ENCODE assay signal across 1 cellular context in the genomic region with DNA sequence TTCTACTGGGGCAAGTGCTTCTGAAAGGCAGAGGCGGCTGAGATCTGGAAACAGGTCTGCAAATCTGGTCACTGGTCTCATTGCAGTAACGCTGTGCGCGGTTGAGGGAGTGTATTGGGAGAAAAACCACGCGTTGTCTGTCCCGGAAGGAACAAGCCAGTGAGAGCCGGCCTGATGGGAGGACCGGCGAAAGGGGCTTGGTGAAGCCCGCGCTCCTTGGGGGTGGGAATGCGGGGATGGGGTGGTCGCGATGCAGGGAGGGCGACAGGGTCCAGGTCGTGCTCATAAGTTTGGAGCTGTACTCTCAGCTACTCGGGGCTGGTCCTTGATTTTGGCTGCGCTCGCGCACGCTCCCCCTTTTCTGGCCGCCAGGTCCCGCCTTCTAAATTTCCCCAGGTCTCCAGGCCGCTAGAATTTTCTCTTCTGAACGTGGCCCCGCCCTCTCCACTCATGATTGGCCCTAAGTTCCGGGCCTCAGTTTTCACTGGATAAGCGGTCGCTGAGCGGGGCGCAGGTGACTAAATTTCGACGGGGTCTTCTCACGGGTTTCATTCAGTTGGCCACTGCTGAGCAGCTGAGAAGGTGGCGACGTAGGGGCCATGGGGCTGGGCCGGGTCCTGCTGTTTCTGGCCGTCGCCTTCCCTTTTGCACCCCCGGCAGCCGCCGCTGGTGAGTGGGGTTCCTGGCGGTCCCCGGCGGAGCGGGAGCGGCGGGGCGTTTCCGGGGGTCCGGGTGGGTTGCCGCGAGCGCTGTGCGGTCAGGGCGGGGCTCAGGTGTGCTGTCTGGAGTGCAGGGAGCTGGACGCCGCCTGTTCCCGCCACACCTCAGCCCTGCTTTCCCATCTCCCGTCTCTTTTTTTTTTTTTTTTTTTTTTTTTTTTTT.
TF ChIP-seq lines count a peak whose summit lies in the region.

Gene MICB (plus strand): TSS at position 551 of the 882 bp plus-strand sequence. CDS start 49 bp downstream, at position 600.

TF ChIP-seq in HepG2, 621 proteins besides CTCF, POLR2A, EP300 and RAD21 (continued from another document and continues in another):
- TF ChIP-seq, protein P1, sequence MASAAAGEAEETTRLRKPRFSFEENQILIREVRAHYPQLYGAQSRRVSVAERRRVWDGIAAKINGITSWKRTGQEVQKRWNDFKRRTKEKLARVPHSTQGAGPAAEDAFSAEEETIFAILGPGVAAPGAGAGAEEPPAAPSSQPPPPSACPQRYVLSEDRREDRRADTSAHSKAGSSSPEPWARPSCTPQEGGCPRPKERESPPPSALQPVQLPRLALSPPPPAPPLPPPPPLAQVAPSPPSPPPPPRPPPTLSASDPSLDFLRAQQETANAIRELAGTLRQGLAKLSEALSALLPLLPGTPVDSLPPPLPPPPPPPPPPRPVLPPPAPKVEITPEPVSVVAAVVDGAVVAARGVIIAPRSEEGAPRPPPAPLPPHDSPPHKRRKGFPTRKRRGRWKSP (CRISPR knock-in tag; IDR thresholded peaks at IDR 0.05): no peak
- TF ChIP-seq BCL6 (CRISPR knock-in tag; IDR thresholded peaks at IDR 0.05): 0 out of 2 replicates have a peak, but pooled peaks have one; percentile 14
- TF ChIP-seq ZNF557 (CRISPR knock-in tag; IDR thresholded peaks at IDR 0.05): no peak
- TF ChIP-seq HNF4A (CRISPR knock-in tag; IDR thresholded peaks at IDR 0.05): 0 out of 2 replicates have a peak, but pooled peaks have one; percentile 3
- TF ChIP-seq, protein P2, sequence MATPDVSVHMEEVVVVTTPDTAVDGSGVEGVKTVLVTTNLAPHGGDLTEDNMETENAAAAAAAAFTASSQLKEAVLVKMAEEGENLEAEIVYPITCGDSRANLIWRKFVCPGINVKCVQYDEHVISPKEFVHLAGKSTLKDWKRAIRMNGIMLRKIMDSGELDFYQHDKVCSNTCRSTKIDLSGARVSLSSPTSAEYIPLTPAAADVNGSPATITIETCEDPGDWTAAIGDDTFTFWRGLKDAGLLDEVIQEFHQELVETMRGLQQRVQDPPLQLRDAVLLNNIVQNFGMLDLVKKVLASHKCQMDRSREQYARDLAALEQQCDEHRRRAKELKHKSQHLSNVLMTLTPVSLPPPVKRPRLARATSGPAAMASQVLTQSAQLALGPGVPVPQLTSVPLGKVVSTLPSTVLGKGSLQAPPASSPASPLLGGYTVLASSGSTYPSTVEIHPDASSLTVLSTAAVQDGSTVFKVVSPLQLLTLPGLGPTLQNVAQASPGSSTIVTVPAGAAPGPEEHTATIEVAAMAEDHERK (CRISPR knock-in tag; IDR thresholded peaks at IDR 0.05; ENCODE audit: low read depth): no peak
- TF ChIP-seq ATAD3A (CRISPR knock-in tag; IDR thresholded peaks at IDR 0.05): no peak
- TF ChIP-seq ZNF670 (CRISPR knock-in tag; IDR thresholded peaks at IDR 0.05; ENCODE audit: borderline replicate concordance): 0 out of 2 replicates have a peak, but pooled peaks have one; percentile 65
- no peak for TF ChIP-seq ZNF768 (CRISPR knock-in tag; IDR thresholded peaks at IDR 0.05)
- no peak for TF ChIP-seq ATF5 (CRISPR knock-in tag; IDR thresholded peaks at IDR 0.05; ENCODE audit: low read depth)
- TF ChIP-seq TCF7 (IDR thresholded peaks at IDR 0.05; ENCODE audit: low read depth): no peak
- no peak for TF ChIP-seq E2F1 (CRISPR knock-in tag; IDR thresholded peaks at IDR 0.05)
- no peak for TF ChIP-seq PAF1 (CRISPR knock-in tag; IDR thresholded peaks at IDR 0.05)
- TF ChIP-seq TSC22D2 (CRISPR knock-in tag; IDR thresholded peaks at IDR 0.05; ENCODE audit: borderline replicate concordance): 0 out of 2 replicates have a peak, but pooled peaks have one; percentile 41
- TF ChIP-seq ZNF777 (CRISPR knock-in tag; IDR thresholded peaks at IDR 0.05): peak; percentile 90
- no peak for TF ChIP-seq ELK4 (CRISPR knock-in tag; IDR thresholded peaks at IDR 0.05; ENCODE audit: borderline replicate concordance)
- no peak; the same call in 1 of the 2 replicates for TF ChIP-seq MEF2D (CRISPR knock-in tag; IDR thresholded peaks at IDR 0.05)
- no peak for TF ChIP-seq MXD4 (CRISPR knock-in tag; IDR thresholded peaks at IDR 0.05)
- TF ChIP-seq AKAP8 (CRISPR knock-in tag; IDR thresholded peaks at IDR 0.05): no peak
- TF ChIP-seq MAF1 (CRISPR knock-in tag; IDR thresholded peaks at IDR 0.05; ENCODE audit: borderline replicate concordance): no peak
- TF ChIP-seq FLYWCH1 (CRISPR knock-in tag; IDR thresholded peaks at IDR 0.05): no peak
- 0 out of 2 replicates have a peak, but pooled peaks have one; percentile 32 for TF ChIP-seq BORCS8-MEF2B (CRISPR knock-in tag; IDR thresholded peaks at IDR 0.05)
- no peak for TF ChIP-seq ZNF451 (CRISPR knock-in tag; IDR thresholded peaks at IDR 0.05)
- TF ChIP-seq ZNF614 (CRISPR knock-in tag; IDR thresholded peaks at IDR 0.05; ENCODE audit: borderline replicate concordance): no peak
- TF ChIP-seq NFAT5 (CRISPR knock-in tag; IDR thresholded peaks at IDR 0.05): peak; percentile 74; the same call in 1 of the 2 replicates
- TF ChIP-seq GFI1 (CRISPR knock-in tag; IDR thresholded peaks at IDR 0.05; ENCODE audit: borderline replicate concordance): peak; percentile 37; the same call in 1 of the 2 replicates
- TF ChIP-seq CEBPG (CRISPR knock-in tag; IDR thresholded peaks at IDR 0.05): no peak
- peak; percentile 49 for TF ChIP-seq HNRNPLL (IDR thresholded peaks at IDR 0.05; ENCODE audit: low read depth, low read length, poor library complexity, severe bottlenecking)
- TF ChIP-seq ZNF563 (CRISPR knock-in tag; IDR thresholded peaks at IDR 0.05): 0 out of 2 replicates have a peak, but pooled peaks have one; percentile 44
- TF ChIP-seq SOX13 (IDR thresholded peaks at IDR 0.05): no peak
- TF ChIP-seq SOX13 (CRISPR knock-in tag; conservative IDR thresholded peaks at IDR 0.05 in 1 of 2, IDR thresholded peaks at IDR 0.05 in 1 of 2): peak in 1 of 2 experiments; percentile 4; a peak in 1 of 4 replicates
- 0 out of 2 replicates have a peak, but pooled peaks have one; percentile 45 for TF ChIP-seq ZFX (CRISPR knock-in tag; IDR thresholded peaks at IDR 0.05; ENCODE audit: low read depth)
- 0 out of 2 replicates have a peak, but pooled peaks have one; percentile 4 for TF ChIP-seq FOXA3 (CRISPR knock-in tag; IDR thresholded peaks at IDR 0.05)
- TF ChIP-seq SRSF1 (optimal IDR thresholded peaks at IDR 0.05; ENCODE audit: low read depth, low read length): peak; percentile 39
- no peak for TF ChIP-seq ZNF34 (CRISPR knock-in tag; IDR thresholded peaks at IDR 0.05; ENCODE audit: borderline replicate concordance)
- TF ChIP-seq, protein P3, sequence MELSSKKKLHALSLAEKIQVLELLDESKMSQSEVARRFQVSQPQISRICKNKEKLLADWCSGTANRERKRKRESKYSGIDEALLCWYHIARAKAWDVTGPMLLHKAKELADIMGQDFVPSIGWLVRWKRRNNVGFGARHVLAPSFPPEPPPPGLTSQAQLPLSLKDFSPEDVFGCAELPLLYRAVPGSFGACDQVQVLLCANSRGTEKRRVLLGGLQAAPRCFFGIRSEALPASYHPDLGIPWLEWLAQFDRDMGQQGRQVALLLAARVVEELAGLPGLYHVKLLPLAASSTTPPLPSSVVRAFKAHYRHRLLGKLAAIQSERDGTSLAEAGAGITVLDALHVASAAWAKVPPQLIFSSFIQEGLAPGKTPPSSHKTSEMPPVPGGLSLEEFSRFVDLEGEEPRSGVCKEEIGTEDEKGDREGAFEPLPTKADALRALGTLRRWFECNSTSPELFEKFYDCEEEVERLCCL (CRISPR knock-in tag; IDR thresholded peaks at IDR 0.05; ENCODE audit: borderline replicate concordance): no peak
- TF ChIP-seq SMYD3 (CRISPR knock-in tag; IDR thresholded peaks at IDR 0.05): no peak
- peak; percentile 16 for TF ChIP-seq ELF1 (CRISPR knock-in tag; IDR thresholded peaks at IDR 0.05)
- no peak for TF ChIP-seq MTF1 (CRISPR knock-in tag; IDR thresholded peaks at IDR 0.05)
- TF ChIP-seq ZNF383 (CRISPR knock-in tag; IDR thresholded peaks at IDR 0.05; ENCODE audit: borderline replicate concordance): no peak
- no peak for TF ChIP-seq ESRRA (CRISPR knock-in tag; IDR thresholded peaks at IDR 0.05; ENCODE audit: low read depth)
- no peak for TF ChIP-seq RARA (CRISPR knock-in tag; IDR thresholded peaks at IDR 0.05)
- TF ChIP-seq CCAR2 (optimal IDR thresholded peaks at IDR 0.05; ENCODE audit: low read depth, low read length): no peak
- no peak for TF ChIP-seq GTF2F1 (IDR thresholded peaks at IDR 0.05; ENCODE audit: low read length)
- TF ChIP-seq STAG1 (CRISPR knock-in tag; IDR thresholded peaks at IDR 0.05): no peak
- no peak; the same call in 1 of the 2 replicates for TF ChIP-seq ZNF747 (CRISPR knock-in tag; IDR thresholded peaks at IDR 0.05; ENCODE audit: borderline replicate concordance)
- no peak for TF ChIP-seq ZNF589 (CRISPR knock-in tag; conservative IDR thresholded peaks at IDR 0.05)
- no peak for TF ChIP-seq HNRNPL (IDR thresholded peaks at IDR 0.05; ENCODE audit: low read depth, low read length)
- 0 out of 2 replicates have a peak, but pooled peaks have one; percentile 32 for TF ChIP-seq CENPT (CRISPR knock-in tag; IDR thresholded peaks at IDR 0.05; ENCODE audit: low read depth)
- peak; percentile 39; the same call in 1 of the 2 replicates for TF ChIP-seq ZNF350 (CRISPR knock-in tag; IDR thresholded peaks at IDR 0.05; ENCODE audit: borderline replicate concordance, low read depth)
- TF ChIP-seq SPEN (CRISPR knock-in tag; IDR thresholded peaks at IDR 0.05; ENCODE audit: low read depth): peak; percentile 32; the same call in 1 of the 2 replicates
- TF ChIP-seq MXI1 (IDR thresholded peaks at IDR 0.05; ENCODE audit: borderline replicate concordance, low read depth, low read length): no peak
- no peak for TF ChIP-seq ZMYM2 (CRISPR knock-in tag; IDR thresholded peaks at IDR 0.05)
- no peak for TF ChIP-seq ZZZ3 (CRISPR knock-in tag; IDR thresholded peaks at IDR 0.05; ENCODE audit: borderline replicate concordance)
- TF ChIP-seq ZNF292 (CRISPR knock-in tag; IDR thresholded peaks at IDR 0.05; ENCODE audit: borderline replicate concordance, low read depth): no peak; the same call in 1 of the 2 replicates
- TF ChIP-seq ZNF629 (CRISPR knock-in tag; conservative IDR thresholded peaks at IDR 0.05): peak; percentile 50; the same call in 1 of the 2 replicates
- peak; percentile 16; the same call in 1 of the 2 replicates for TF ChIP-seq NFKB2 (CRISPR knock-in tag; IDR thresholded peaks at IDR 0.05; ENCODE audit: borderline replicate concordance)
- TF ChIP-seq FOXJ3 (CRISPR knock-in tag; IDR thresholded peaks at IDR 0.05; ENCODE audit: borderline replicate concordance): no peak
